16 cellular contexts compared by ENCODE assay signal in genomic region chr1:26387447-26387846, GRCh38. TPM values are rescaled to one million over a fixed set of nuclear protein-coding genes. Genes with fewer than 3 reads are reported as not detected.
DNase-seq lines count a peak whose midpoint lies in the region; ATAC-seq, FAIRE-seq and TF ChIP-seq lines count a peak whose summit lies in the region.
"Had no signal": no experiment of that assay in that cellular context is flagged by ENCODE, and none has a peak within 500 bp of the region (broad histone marks: within the 10 kb centered on the region; RNA-seq: fewer than 3 reads in every experiment).

No MANE protein-coding gene starts in this region.

- POLR2A ChIA-PET in A549 (lab: Yijun Ruan, JAX) = no interaction called here
- POLR2A ChIA-PET in PC-3 (lab: Charles Lee; ENCODE audit: unreplicated experiment) = no interaction called here
- POLR2A ChIA-PET in GM10248 (lab: Yijun Ruan, JAX) = no interaction called here

- no peaks in the 10 kb centered on the region for H3K9me2 ChIP-seq in PC-3 (replicated peaks; ENCODE audit: low read length)

- CTCF ChIA-PET in A549 (lab: Yijun Ruan, JAX) (interaction anchor here (0.6 to 2.8 kb wide), 6 partner anchors 24 to 278 kb away, joined by 3 to 10 read pairs (median 4); no protein-coding TSS in a partner anchor), PC-3 (lab: Charles Lee) (no interaction called here), GM10248 (lab: Yijun Ruan, JAX) (no interaction called here)

- TF ChIP-seq CTCF in A549 (IDR thresholded peaks at IDR 0.05) (no peak), PC-3 (conservative IDR thresholded peaks at IDR 0.05; ENCODE audit: low read depth, low read length) (no peak), fibroblast of mammary gland (conservative IDR thresholded peaks at IDR 0.05; ENCODE audit: control insufficient read depth, insufficient read depth, low read depth, low read length) (no peak), tibial artery (IDR thresholded peaks at IDR 0.05) (no peak), GM10248 (IDR thresholded peaks at IDR 0.05; ENCODE audit: control extremely low read depth, extremely low read depth, low read depth, missing control alignments) (no peak), suprapubic skin (IDR thresholded peaks at IDR 0.05) (no peak)

- H4K20me1 ChIP-seq in PC-3 (ENCODE audit: low read length) = no peaks in the 10 kb centered on the region

- DNase-seq in A549 (ENCODE audit: low read depth in 1 of 2, low spot score in 1 of 2) (peak in 1 of 2 experiments; percentile 64), EL (peak; percentile 67), PC-3 (peak; percentile 97), fibroblast of mammary gland (ENCODE audit: low read depth) (peak; percentile 89), tibial artery (no peak), GM10248 (ENCODE audit: extremely low spot score) (no peak), retina (no peak), suprapubic skin (ENCODE audit: low spot score in 2 of 2) (no peak)
- DNase-seq: CD4-positive, CD25-positive, alpha-beta regulatory T cell; dermis blood vessel endothelial cell; islet precursor cell; NCI-H1436; right cardiac atrium; substantia nigra had no signal

- intact Hi-C loops in PC-3 (cut with micrococcal nuclease) (no loop called here), tibial artery (cut with DNase I; ENCODE audit: low total_unique reads) (no loop called here)

- no peaks in the 10 kb centered on the region for H3K79me2 ChIP-seq in PC-3 (ENCODE audit: low read length)

- H3F3A ChIP-seq in PC-3 (ENCODE audit: low read length, unreplicated experiment) = no peaks in the 10 kb centered on the region

- H3K36me3 ChIP-seq in PC-3 (ENCODE audit: low read depth, low read length) = no peaks in the 10 kb centered on the region
- no peaks in the 10 kb centered on the region for H3K36me3 ChIP-seq in tibial artery
- H3K36me3 ChIP-seq in suprapubic skin = no peaks in the 10 kb centered on the region
- H3K36me3 ChIP-seq: gastroesophageal sphincter had no signal

- H2AFZ ChIP-seq in PC-3 (ENCODE audit: low read length) = no peak overlapping the region

- H3K9ac ChIP-seq in PC-3 (ENCODE audit: low read length) = no peak overlapping the region

- peaks cover 20% of the 10 kb centered on the region for H3K4me1 ChIP-seq in A549
- H3K4me1 ChIP-seq in PC-3 (ENCODE audit: insufficient read depth, low read length) = peaks cover 29% of the 10 kb centered on the region
- no peaks in the 10 kb centered on the region for H3K4me1 ChIP-seq in tibial artery
- no peaks in the 10 kb centered on the region for H3K4me1 ChIP-seq in suprapubic skin
- H3K4me1 ChIP-seq: gastroesophageal sphincter had no signal

- TF ChIP-seq POLR2A in A549 (IDR thresholded peaks at IDR 0.05; ENCODE audit: low read length) (no peak), suprapubic skin (IDR thresholded peaks at IDR 0.05) (no peak)

- no peak for FAIRE-seq in A549 (lab: Jason Lieb, UNC)

- H3K4me3 ChIP-seq in A549 (no peak overlapping the region), PC-3 (ENCODE audit: low read length) (no peak overlapping the region), fibroblast of mammary gland (ENCODE audit: control insufficient read depth, low read depth, low read length) (no peak overlapping the region), tibial artery (no peak overlapping the region), suprapubic skin (no peak overlapping the region)
- H3K4me3 ChIP-seq: gastroesophageal sphincter had no signal

- TF ChIP-seq EP300 in A549 (IDR thresholded peaks at IDR 0.05) = no peak; a peak in 1 of 5 replicates
- TF ChIP-seq EP300 in suprapubic skin (IDR thresholded peaks at IDR 0.05) = no peak

- no peak for TF ChIP-seq RAD21 in A549 (conservative IDR thresholded peaks at IDR 0.05 in 1 of 2, IDR thresholded peaks at IDR 0.05 in 1 of 2)

- BruUV-seq in PC-3 (replicated peaks; lab: Mats Ljungman, UMichigan) = no TSS peak

- 17% methylated on average over 7 of the region's 7 CpGs for WGBS in A549 (ENCODE audit: missing lambda C conversion rate)
- 65% methylated on average over 7 of the region's 7 CpGs for WGBS in suprapubic skin

- H3K27me3 ChIP-seq in PC-3 (ENCODE audit: low read length) (no peaks in the 10 kb centered on the region), tibial artery (peaks cover 0 to 37% of the 10 kb centered on the region in 2 donors), suprapubic skin (no peaks in the 10 kb centered on the region)

- H3K4me2 ChIP-seq in A549 (0 out of 3 replicates have a peak overlapping the region, but pooled peaks have one; percentile 32), PC-3 (ENCODE audit: low read length) (no peak overlapping the region)

- H3K9me3 ChIP-seq in A549 (no peaks in the 10 kb centered on the region), PC-3 (ENCODE audit: low read length) (no peaks in the 10 kb centered on the region), tibial artery (no peaks in the 10 kb centered on the region), suprapubic skin (no peaks in the 10 kb centered on the region)
- H3K9me3 ChIP-seq: gastroesophageal sphincter had no signal

- ATAC-seq in A549 (no peak), PC-3 (peak; percentile 84)
- ATAC-seq: gastroesophageal sphincter, right cardiac atrium had no signal

- peak overlapping the region in 1 of 2 experiments; percentile 58; a peak in 2 of 6 replicates for H3K27ac ChIP-seq in A549
- H3K27ac ChIP-seq in PC-3 (ENCODE audit: low read length) = peak overlapping the region; percentile 50
- H3K27ac ChIP-seq in tibial artery = no peak overlapping the region
- no peak overlapping the region for H3K27ac ChIP-seq in suprapubic skin
- H3K27ac ChIP-seq: gastroesophageal sphincter had no signal

TF ChIP-seq in A549, 52 proteins besides CTCF, POLR2A, EP300 and RAD21 (continues in another document):
- no peak for TF ChIP-seq FOXS1 (CRISPR knock-in tag; IDR thresholded peaks at IDR 0.05)
- TF ChIP-seq HOXA7 (CRISPR knock-in tag; IDR thresholded peaks at IDR 0.05) = no peak
- no peak for TF ChIP-seq RFX5 (IDR thresholded peaks at IDR 0.05)
- TF ChIP-seq HMGXB4 (CRISPR knock-in tag; IDR thresholded peaks at IDR 0.05; ENCODE audit: borderline replicate concordance) = no peak
- TF ChIP-seq CBX2 (IDR thresholded peaks at IDR 0.05; ENCODE audit: borderline replicate concordance, low read depth) = no peak
- no peak for TF ChIP-seq TFCP2L1 (CRISPR knock-in tag; IDR thresholded peaks at IDR 0.05)
- TF ChIP-seq FOSL2 (IDR thresholded peaks at IDR 0.05) = peak; percentile 52; the same call in 1 of the 2 replicates
- peak; percentile 79 for TF ChIP-seq FOSL2 (CRISPR knock-in tag; IDR thresholded peaks at IDR 0.05)
- no peak for TF ChIP-seq ESRRA (IDR thresholded peaks at IDR 0.05; ENCODE audit: borderline replicate concordance, low read length)
- TF ChIP-seq CEBPB (IDR thresholded peaks at IDR 0.05) = peak; percentile 59 to 91; a peak in 3 of 4 replicates
- no peak for TF ChIP-seq MAZ (IDR thresholded peaks at IDR 0.05; ENCODE audit: borderline replicate concordance, low read depth, low read length)
- TF ChIP-seq HES2 (IDR thresholded peaks at IDR 0.05) = peak; percentile 15; the same call in 1 of the 2 replicates
- no peak for TF ChIP-seq HOXB5 (CRISPR knock-in tag; IDR thresholded peaks at IDR 0.05)

RNA-seq across cellular contexts. Expression of gene ZNF683, which starts 14.9 kb away (rescaled TPM):
- polyA plus RNA-seq in A549 (2011; rRNA removed) = not detected in 2 replicates
- polyA plus RNA-seq in A549 (2012; cell fraction: cytosol; rRNA removed) = not detected in 2 replicates
- polyA plus RNA-seq in A549 (2012; cell fraction: nucleus; rRNA removed) = not detected in 2 replicates
- polyA plus RNA-seq in A549 (2017; fragmentation: RNase III; extraction: RNeasy Plus Mini Kit Qiagen cat#74134 plus additional on column Dnase treatment) = not detected in 3 replicates
- not detected in 2 replicates for polyA minus RNA-seq in A549 (2011; rRNA and poly(A)+ RNA removed)
- not detected in 2 replicates for total RNA-seq in PC-3 (2014; rRNA removed)
- total RNA-seq in suprapubic skin = not detected
- total RNA-seq: CD4-positive, CD25-positive, alpha-beta regulatory T cell; dermis blood vessel endothelial cell had no signal
- polyA plus RNA-seq: right cardiac atrium had no signal

RNA-seq across cellular contexts. Expression of gene LIN28A, which starts 23.2 kb away (rescaled TPM):
- polyA plus RNA-seq in A549 (2011; rRNA removed) (0.03 and 0.04 TPM in 2 replicates), A549 (2017; fragmentation: RNase III; extraction: RNeasy Plus Mini Kit Qiagen cat#74134 plus additional on column Dnase treatment) (0.03 TPM in 1 of 3 replicates, not detected in the others)
- not detected in 2 replicates for polyA plus RNA-seq in A549 (2012; cell fraction: cytosol; rRNA removed)
- 0.01 and 0.02 TPM in 2 replicates for polyA plus RNA-seq in A549 (2012; cell fraction: nucleus; rRNA removed)
- polyA minus RNA-seq in A549 (2011; rRNA and poly(A)+ RNA removed) = not detected in 2 replicates
- total RNA-seq in PC-3 (2014; rRNA removed) (not detected in 2 replicates), suprapubic skin (not detected)
- total RNA-seq: activated CD8-positive, alpha-beta memory T cell treated with anti-CD3 and anti-CD28 coated beads for 36 hours; CD4-positive, CD25-positive, alpha-beta regulatory T cell; dermis blood vessel endothelial cell; gastroesophageal sphincter; right cardiac atrium had no signal
- polyA plus RNA-seq: CD4-positive, CD25-positive, alpha-beta regulatory T cell; right cardiac atrium had no signal

RNA-seq across cellular contexts. Expression of gene CRYBG2, which starts 33.5 kb away (rescaled TPM):
- polyA plus RNA-seq in A549 (2011; rRNA removed) (0.67 and 1.1 TPM in 2 replicates), A549 (2017; fragmentation: RNase III; extraction: RNeasy Plus Mini Kit Qiagen cat#74134 plus additional on column Dnase treatment) (2.3 to 2.7 TPM (median 2.4 TPM) in 3 replicates)
- 2.0 and 2.1 TPM in 2 replicates for polyA plus RNA-seq in A549 (2012; cell fraction: cytosol; rRNA removed)
- polyA plus RNA-seq in A549 (2012; cell fraction: nucleus; rRNA removed) = 4.9 and 8.7 TPM in 2 replicates
- polyA minus RNA-seq in A549 (2011; rRNA and poly(A)+ RNA removed) = 2.0 and 3.8 TPM in 2 replicates
- total RNA-seq in PC-3 (2014; rRNA removed) (15.3 and 16.1 TPM in 2 replicates), suprapubic skin (10 to 100 TPM; 47.8 to 96.9 (median 62.8) TPM)
- total RNA-seq: dermis blood vessel endothelial cell, right cardiac atrium had no signal
- polyA plus RNA-seq: right cardiac atrium had no signal

RNA-seq across cellular contexts. Expression of gene DHDDS, which starts 44.7 kb away (rescaled TPM):
- polyA plus RNA-seq in A549 (2011; rRNA removed) (20.4 and 26.0 TPM in 2 replicates), A549 (2017; fragmentation: RNase III; extraction: RNeasy Plus Mini Kit Qiagen cat#74134 plus additional on column Dnase treatment) (26.9 to 27.8 TPM (median 27.3 TPM) in 3 replicates)
- polyA plus RNA-seq in A549 (2012; cell fraction: cytosol; rRNA removed) = 12.7 and 15.5 TPM in 2 replicates
- 17.3 and 19.0 TPM in 2 replicates for polyA plus RNA-seq in A549 (2012; cell fraction: nucleus; rRNA removed)
- polyA minus RNA-seq in A549 (2011; rRNA and poly(A)+ RNA removed) = 29.8 and 30.1 TPM in 2 replicates
- total RNA-seq in PC-3 (2014; rRNA removed) (49.6 and 52.8 TPM in 2 replicates), suprapubic skin (10 to 100 TPM; 35.6 to 55.8 (median 45.3) TPM)

Comparison
In these comparisons a context has a peak if more than half of its experiments do, and no peak if none do; other contexts are left out.
1. DNase-seq: peak in EL (single experiment), PC-3 (single experiment) and fibroblast of mammary gland (single experiment); none in tibial artery (0 of 2), GM10248 (single experiment), retina (single experiment) and suprapubic skin (0 of 2).